In genomic region chr22:20606041-20606783, GRCh38 we compare ENCODE assay signal across 8 cellular contexts.
DNase-seq lines count a peak whose midpoint lies in the region; ATAC-seq, FAIRE-seq and TF ChIP-seq lines count a peak whose summit lies in the region.

No MANE protein-coding gene starts in this region.

- no peaks in the 10 kb centered on the region for H3K79me2 ChIP-seq in Loucy (ENCODE audit: insufficient read depth, low read length)

- H3K4me1 ChIP-seq in Loucy (ENCODE audit: insufficient read depth, low read length, poor library complexity, severe bottlenecking) (peaks cover 4% of the 10 kb centered on the region), SJSA1 (replicated peaks) (no peaks in the 10 kb centered on the region), small intestine (ENCODE audit: control insufficient read depth in 2 of 2, insufficient read depth in 1 of 2, low read depth in 1 of 2, low read length in 1 of 2) (no peaks in the 10 kb centered on the region)

- ATAC-seq in left cardiac atrium (peak; percentile 55 to 77), HG03521 (IDR thresholded peaks at IDR 0.05; ENCODE audit: unreplicated experiment) (no peak), HG03342 (IDR thresholded peaks at IDR 0.05; ENCODE audit: unreplicated experiment) (no peak)

- H3K9ac ChIP-seq in Loucy (ENCODE audit: low read depth, low read length, poor library complexity, severe bottlenecking) = no peak overlapping the region

- DNase-seq in EH (ENCODE audit: low read depth) = peak; percentile 56
- DNase-seq in SJSA1 (ENCODE audit: low read depth in 1 of 2, low spot score in 2 of 2) = peak; percentile 25 to 51
- DNase-seq in activated gamma-delta T cell treated with anti-CD3 and anti-CD28 coated beads, Interleukin-2, amount 50 U/mL, for 16 hours (ENCODE audit: low read depth) = peak; percentile 33
- DNase-seq in left cardiac atrium = no peak
- peak; percentile 79 for DNase-seq in small intestine

- peak overlapping the region; percentile 42; the same call in 1 of the 2 replicates for H2AFZ ChIP-seq in Loucy (ENCODE audit: low read length)

- intact Hi-C loops in left cardiac atrium (cut with DNase I) = no loop called here

- FAIRE-seq in small intestine (lab: Jason Lieb, UNC) = no peak

- H3K36me3 ChIP-seq in Loucy (ENCODE audit: insufficient read depth, low read length) = no peaks in the 10 kb centered on the region
- H3K36me3 ChIP-seq in SJSA1 = no peaks in the 10 kb centered on the region
- H3K36me3 ChIP-seq in small intestine (ENCODE audit: control insufficient read depth in 2 of 2, insufficient read depth in 2 of 2, low read length in 2 of 2) = no peaks in the 10 kb centered on the region

- H3K4me3 ChIP-seq in Loucy (ENCODE audit: low read length, poor library complexity, severe bottlenecking) (no peak overlapping the region), SJSA1 (no peak overlapping the region), small intestine (ENCODE audit: low read depth in 1 of 2, low read length in 2 of 2) (no peak overlapping the region)

- H3K27me3 ChIP-seq in Loucy (ENCODE audit: insufficient read depth, low read length, poor library complexity, severe bottlenecking) (no peaks in the 10 kb centered on the region), SJSA1 (replicated peaks) (no peaks in the 10 kb centered on the region), small intestine (ENCODE audit: control insufficient read depth in 2 of 2, insufficient read depth in 2 of 2, low read length in 2 of 2) (no peaks in the 10 kb centered on the region)

- H3K4me2 ChIP-seq in Loucy (ENCODE audit: low read depth, low read length, poor library complexity, severe bottlenecking) = peak overlapping the region; percentile 45

- H3K27ac ChIP-seq in SJSA1 (no peak overlapping the region), small intestine (ENCODE audit: low read depth in 1 of 2, low read length in 1 of 2) (no peak overlapping the region)

- no peaks in the 10 kb centered on the region for H4K20me1 ChIP-seq in Loucy (ENCODE audit: insufficient read depth, low read length, poor library complexity, severe bottlenecking)

- no peaks in the 10 kb centered on the region for H3K9me2 ChIP-seq in Loucy (replicated peaks; ENCODE audit: low read depth, low read length)

- peak; percentile 88 for TF ChIP-seq CTCF in Loucy (conservative IDR thresholded peaks at IDR 0.05; ENCODE audit: low read length)

- 6 to 28% (median 19%) methylated on average over 12 to 13 of the region's 13 CpGs for WGBS in small intestine, 3 donors

- no peaks in the 10 kb centered on the region for H3K9me3 ChIP-seq in Loucy (ENCODE audit: insufficient read depth, low read depth, low read length)
- no peaks in the 10 kb centered on the region for H3K9me3 ChIP-seq in SJSA1 (replicated peaks)
- H3K9me3 ChIP-seq in small intestine (ENCODE audit: control insufficient read depth, low read depth) = no peaks in the 10 kb centered on the region

- no peaks in the 10 kb centered on the region for H3F3A ChIP-seq in Loucy (ENCODE audit: low read depth)

Comparison
In these comparisons a context has a peak if more than half of its experiments do, and no peak if none do; other contexts are left out.
1. ATAC-seq: peak in left cardiac atrium (2 of 2); none in HG03521 (single experiment) and HG03342 (single experiment).